In genomic region chr20:8735674-8736073, GRCh38 we compare ENCODE assay signal across 18 cellular contexts.
DNase-seq lines count a peak whose midpoint lies in the region; ATAC-seq, FAIRE-seq and TF ChIP-seq lines count a peak whose summit lies in the region.
"Had no signal": no experiment of that assay in that cellular context is flagged by ENCODE, and none has a peak within 500 bp of the region (broad histone marks: within the 10 kb centered on the region; RNA-seq: fewer than 3 reads in every experiment).

No MANE protein-coding gene starts in this region.

- H3K27me3 Mint-ChIP-seq in activated T-cell treated with anti-CD3 and anti-CD28 coated beads, Interleukin-2, amount 50 U/mL, for 72 hours (ENCODE audit: low read depth): no peaks in the 10 kb centered on the region
- H3K27me3 Mint-ChIP-seq in activated CD8-positive, alpha-beta T cell treated with anti-CD3 and anti-CD28 coated beads, Interleukin-2, amount 10 ng/mL, durations not matched to agents 7 days and 5 days (ENCODE audit: low read depth): no peaks in the 10 kb centered on the region

- peaks cover 17% of the 10 kb centered on the region for H3K4me1 Mint-ChIP-seq in activated T-cell treated with anti-CD3 and anti-CD28 coated beads, Interleukin-2, amount 50 U/mL, for 72 hours (ENCODE audit: low read depth)
- H3K4me1 Mint-ChIP-seq in activated CD8-positive, alpha-beta T cell treated with anti-CD3 and anti-CD28 coated beads, Interleukin-2, amount 10 ng/mL, durations not matched to agents 7 days and 5 days (ENCODE audit: low read depth): no peaks in the 10 kb centered on the region
- H3K4me1 Mint-ChIP-seq: GM23338 had no signal

- H3K36me3 Mint-ChIP-seq in activated T-cell treated with anti-CD3 and anti-CD28 coated beads, Interleukin-2, amount 50 U/mL, for 72 hours (ENCODE audit: insufficient read depth in 2 of 2): no peaks in the 10 kb centered on the region
- H3K36me3 Mint-ChIP-seq in activated CD8-positive, alpha-beta T cell treated with anti-CD3 and anti-CD28 coated beads, Interleukin-2, amount 10 ng/mL, durations not matched to agents 7 days and 5 days (ENCODE audit: low read depth): no peaks in the 10 kb centered on the region

- peak; percentile 29 to 62 for ATAC-seq in activated T-cell treated with anti-CD3 and anti-CD28 coated beads, Interleukin-2, amount 50 U/mL, for 72 hours (replicated peaks in 1 of 2)
- ATAC-seq in pancreas: no peak
- ATAC-seq in activated CD8-positive, alpha-beta T cell treated with anti-CD3 and anti-CD28 coated beads, Interleukin-2, amount 10 ng/mL, durations not matched to agents 7 days and 5 days: no peak
- ATAC-seq in HG03095 (IDR thresholded peaks at IDR 0.05; ENCODE audit: unreplicated experiment): no peak
- ATAC-seq: CD8-positive, alpha-beta T cell; GM23338 had no signal

- no peaks in the 10 kb centered on the region for H3K9me3 ChIP-seq in pancreas

- no peaks in the 10 kb centered on the region for H3K4me1 ChIP-seq in pancreas
- H3K4me1 ChIP-seq: BLaER1 had no signal

- TF ChIP-seq CTCF in bronchial epithelial cell (IDR thresholded peaks at IDR 0.05; ENCODE audit: insufficient read depth, low read length, severe bottlenecking) (no peak), fibroblast of mammary gland (conservative IDR thresholded peaks at IDR 0.05; ENCODE audit: control insufficient read depth, insufficient read depth, low read depth, low read length) (no peak), pancreas (IDR thresholded peaks at IDR 0.05) (no peak)

- intact Hi-C loops in pancreas (cut with DNase I): no loop called here

- FAIRE-seq in bronchial epithelial cell (lab: Jason Lieb, UNC): no peak
- no peak for FAIRE-seq in pancreas (lab: Jason Lieb, UNC)
- FAIRE-seq: H54 had no signal

- POLR2A ChIA-PET in activated CD8-positive, alpha-beta T cell treated with anti-CD3 and anti-CD28 coated beads, Interleukin-2, amount 10 ng/mL, durations not matched to agents 7 days and 5 days (lab: Charles Lee): no interaction called here

- H3K27me3 ChIP-seq in bronchial epithelial cell (ENCODE audit: control insufficient read depth, insufficient read depth, low read length) (no peaks in the 10 kb centered on the region), pancreas (no peaks in the 10 kb centered on the region)
- H3K27me3 ChIP-seq: BLaER1 had no signal

- CTCF ChIA-PET in activated CD8-positive, alpha-beta T cell treated with anti-CD3 and anti-CD28 coated beads, Interleukin-2, amount 10 ng/mL, durations not matched to agents 7 days and 5 days (lab: Charles Lee): interaction anchor here (0.7 to 2.7 kb wide), 3 partner anchors 14 to 85 kb away, joined by 3 to 26 read pairs (median 5); no protein-coding TSS in a partner anchor

- no peak overlapping the region for H3K27ac Mint-ChIP-seq in activated T-cell treated with anti-CD3 and anti-CD28 coated beads, Interleukin-2, amount 50 U/mL, for 72 hours
- no peak overlapping the region for H3K27ac Mint-ChIP-seq in activated CD8-positive, alpha-beta T cell treated with anti-CD3 and anti-CD28 coated beads, Interleukin-2, amount 10 ng/mL, durations not matched to agents 7 days and 5 days
- H3K27ac Mint-ChIP-seq: CD8-positive, alpha-beta T cell; GM23338 had no signal

- no peaks in the 10 kb centered on the region for H3K9me3 Mint-ChIP-seq in activated T-cell treated with anti-CD3 and anti-CD28 coated beads, Interleukin-2, amount 50 U/mL, for 72 hours
- no peaks in the 10 kb centered on the region for H3K9me3 Mint-ChIP-seq in activated CD8-positive, alpha-beta T cell treated with anti-CD3 and anti-CD28 coated beads, Interleukin-2, amount 10 ng/mL, durations not matched to agents 7 days and 5 days (ENCODE audit: insufficient read depth)
- H3K9me3 Mint-ChIP-seq: CD8-positive, alpha-beta T cell; GM23338 had no signal

- no peak for DNase-seq in activated T-cell treated with anti-CD3 and anti-CD28 coated beads, Interleukin-2, amount 50 U/mL, for 72 hours
- DNase-seq in activated T-cell treated with anti-CD3 and anti-CD28 coated beads, Interleukin-2, amount 50 U/mL, for 48 hours: no peak
- DNase-seq in bronchial epithelial cell (ENCODE audit: low read depth) (peak; percentile 4), fibroblast of mammary gland (ENCODE audit: low read depth) (peak; percentile 17), pancreas (no peak)
- no peak for DNase-seq in activated CD8-positive, alpha-beta T cell treated with anti-CD3 and anti-CD28 coated beads, Interleukin-2, amount 10 ng/mL, durations not matched to agents 7 days and 5 days
- no peak for DNase-seq in stimulated activated naive CD4-positive, alpha-beta T cell treated with Interleukin-2 at 50 U/mL for 16 hours (lab: John Stamatoyannopoulos, UW)
- DNase-seq: Calu3; CD8-positive, alpha-beta T cell; DMS79 treated with DMSO at 0.1 percent for 48 hours; GF-D8; HCEC 1CT had no signal

- H3K4me3 ChIP-seq in bronchial epithelial cell (ENCODE audit: low read depth, low read length) (no peak overlapping the region), fibroblast of mammary gland (ENCODE audit: control insufficient read depth, low read depth, low read length) (no peak overlapping the region), pancreas (no peak overlapping the region)
- H3K4me3 ChIP-seq: BLaER1, GM23338 had no signal

- no peak overlapping the region for H3K27ac ChIP-seq in pancreas
- H3K27ac ChIP-seq: 22Rv1, BLaER1, HL-60 had no signal

- H3K36me3 ChIP-seq in bronchial epithelial cell (ENCODE audit: control insufficient read depth, insufficient read depth, low read length) (no peaks in the 10 kb centered on the region), pancreas (no peaks in the 10 kb centered on the region)

- H3K4me3 Mint-ChIP-seq in activated T-cell treated with anti-CD3 and anti-CD28 coated beads, Interleukin-2, amount 50 U/mL, for 72 hours: no peak overlapping the region
- no peak overlapping the region for H3K4me3 Mint-ChIP-seq in activated CD8-positive, alpha-beta T cell treated with anti-CD3 and anti-CD28 coated beads, Interleukin-2, amount 10 ng/mL, durations not matched to agents 7 days and 5 days
- H3K4me3 Mint-ChIP-seq: CD8-positive, alpha-beta T cell; GM23338 had no signal

Comparison
In these comparisons a context has a peak if more than half of its experiments do, and no peak if none do; other contexts are left out.
1. ATAC-seq: peak in activated T-cell treated with anti-CD3 and anti-CD28 coated beads, Interleukin-2, amount 50 U/mL, for 72 hours (2 of 2); none in pancreas (0 of 4), activated CD8-positive, alpha-beta T cell treated with anti-CD3 and anti-CD28 coated beads, Interleukin-2, amount 10 ng/mL, durations not matched to agents 7 days and 5 days (single experiment) and HG03095 (single experiment).
2. DNase-seq: peak in bronchial epithelial cell (single experiment) and fibroblast of mammary gland (single experiment); none in activated T-cell treated with anti-CD3 and anti-CD28 coated beads, Interleukin-2, amount 50 U/mL, for 72 hours (0 of 2), activated T-cell treated with anti-CD3 and anti-CD28 coated beads, Interleukin-2, amount 50 U/mL, for 48 hours (0 of 2), pancreas (0 of 6), activated CD8-positive, alpha-beta T cell treated with anti-CD3 and anti-CD28 coated beads, Interleukin-2, amount 10 ng/mL, durations not matched to agents 7 days and 5 days (single experiment) and stimulated activated naive CD4-positive, alpha-beta T cell treated with Interleukin-2 at 50 U/mL for 16 hours (single experiment).